23 cellular contexts compared by ENCODE assay signal in genomic region chr5:13809921-13810320, GRCh38.
"Had no signal": no experiment of that assay in that cellular context is flagged by ENCODE, and none has a peak within 500 bp of the region (broad histone marks: within the 10 kb centered on the region; RNA-seq: fewer than 3 reads in every experiment).

No MANE protein-coding gene starts in this region.

- H3K27me3 Mint-ChIP-seq: activated CD4-positive, alpha-beta memory T cell treated with anti-CD3 and anti-CD28 coated beads, Interleukin-2, amount 10 ng/mL, durations not matched to agents 7 days and 5 days; activated naive CD8-positive, alpha-beta T cell treated with anti-CD3 and anti-CD28 coated beads, Interleukin-2, amount 10 ng/mL, durations not matched to agents 7 days and 5 days; naive thymus-derived CD4-positive, alpha-beta T cell; progenitor cell of endocrine pancreas; stimulated activated naive B cell treated with anti-CD40 and anti-IgM and Interleukin-4, amounts not matched to agents 10 μg/mL and 1 μg/mL and 100 μg/mL, for 72 hours; T-helper 17 cell had no signal

- H3K9me3 ChIP-seq: colonic mucosa, thyroid gland had no signal

- H3K9me3 Mint-ChIP-seq: activated naive CD4-positive, alpha-beta T cell treated with anti-CD3 and anti-CD28 coated beads for 36 hours had no signal

- H3K4me3 Mint-ChIP-seq: activated CD4-positive, alpha-beta memory T cell treated with anti-CD3 and anti-CD28 coated beads, Interleukin-2, amount 10 ng/mL, durations not matched to agents 7 days and 5 days; activated naive CD4-positive, alpha-beta T cell treated with anti-CD3 and anti-CD28 coated beads for 36 hours; activated naive CD8-positive, alpha-beta T cell treated with anti-CD3 and anti-CD28 coated beads, Interleukin-2, amount 10 ng/mL, durations not matched to agents 7 days and 5 days; activated T-cell treated with anti-CD3 and anti-CD28 coated beads, Interleukin-2, amount 50 U/mL, for 72 hours; naive thymus-derived CD4-positive, alpha-beta T cell; neural crest cell; stimulated activated naive B cell treated with anti-CD40 and anti-IgM and Interleukin-4, amounts not matched to agents 10 μg/mL and 1 μg/mL and 100 μg/mL, for 72 hours; T-helper 17 cell had no signal

- H3K4me1 Mint-ChIP-seq: activated CD4-positive, alpha-beta memory T cell treated with anti-CD3 and anti-CD28 coated beads, Interleukin-2, amount 10 ng/mL, durations not matched to agents 7 days and 5 days; activated naive CD8-positive, alpha-beta T cell treated with anti-CD3 and anti-CD28 coated beads, Interleukin-2, amount 10 ng/mL, durations not matched to agents 7 days and 5 days; naive thymus-derived CD4-positive, alpha-beta T cell; stimulated activated naive B cell treated with anti-CD40 and anti-IgM and Interleukin-4, amounts not matched to agents 10 μg/mL and 1 μg/mL and 100 μg/mL, for 72 hours; T-helper 17 cell had no signal

- H3K27ac ChIP-seq: colonic mucosa, sigmoid colon, thyroid gland had no signal

- H3K4me3 ChIP-seq: colonic mucosa, lung, sigmoid colon, smooth muscle cell, thyroid gland had no signal

- H3K36me3 ChIP-seq: colonic mucosa, sigmoid colon, thyroid gland had no signal

- H3K27me3 ChIP-seq: colonic mucosa, sigmoid colon, thyroid gland had no signal

- H3K4me1 ChIP-seq: colonic mucosa, sigmoid colon, thyroid gland had no signal

- DNase-seq: activated CD4-positive, alpha-beta memory T cell treated with anti-CD3 and anti-CD28 coated beads, Interleukin-2, amount 10 ng/mL, durations not matched to agents 7 days and 5 days; activated CD4-positive, alpha-beta T cell treated with anti-CD3 and anti-CD28 coated beads for 4 hours; activated CD4-positive, CD25-positive, alpha-beta regulatory T cell; activated effector memory CD4-positive, alpha-beta T cell treated with Interleukin-2 at 50 U/mL for 16 hours; activated naive CD4-positive, alpha-beta T cell treated with anti-CD3 and anti-CD28 coated beads for 36 hours; activated naive CD8-positive, alpha-beta T cell treated with anti-CD3 and anti-CD28 coated beads, Interleukin-2, amount 10 ng/mL, durations not matched to agents 7 days and 5 days; activated T-cell treated with anti-CD3 and anti-CD28 coated beads, Interleukin-2, amount 50 U/mL, for 72 hours; amniotic stem cell; colonic mucosa; foreskin fibroblast; left colon; naive thymus-derived CD4-positive, alpha-beta T cell; retina; sigmoid colon; stimulated activated CD4-positive, alpha-beta T cell treated with anti-CD3 and anti-CD28 coated beads, Interleukin-2, amount 100 ng/mL, for 48 hours; stimulated activated CD8-positive, alpha-beta memory T cell treated with anti-CD3 and anti-CD28 coated beads, Interleukin-4, amount 100 ng/mL, for 48 hours; stimulated activated naive B cell treated with anti-CD40 and anti-IgM and Interleukin-4, amounts not matched to agents 10 μg/mL and 1 μg/mL and 100 μg/mL, for 72 hours; T-helper 17 cell; thyroid gland had no signal

- ATAC-seq: activated T-cell treated with anti-CD3 and anti-CD28 coated beads, Interleukin-2, amount 50 U/mL, for 72 hours; left colon; naive thymus-derived CD4-positive, alpha-beta T cell; stimulated activated naive B cell treated with anti-CD40 and anti-IgM and Interleukin-4, amounts not matched to agents 10 μg/mL and 1 μg/mL and 100 μg/mL, for 72 hours; T-helper 17 cell had no signal

- H3K36me3 Mint-ChIP-seq: activated naive CD8-positive, alpha-beta T cell treated with anti-CD3 and anti-CD28 coated beads, Interleukin-2, amount 10 ng/mL, durations not matched to agents 7 days and 5 days; naive thymus-derived CD4-positive, alpha-beta T cell; stimulated activated naive B cell treated with anti-CD40 and anti-IgM and Interleukin-4, amounts not matched to agents 10 μg/mL and 1 μg/mL and 100 μg/mL, for 72 hours had no signal

- H3K27ac Mint-ChIP-seq: activated CD4-positive, alpha-beta memory T cell treated with anti-CD3 and anti-CD28 coated beads, Interleukin-2, amount 10 ng/mL, durations not matched to agents 7 days and 5 days; activated naive CD4-positive, alpha-beta T cell treated with anti-CD3 and anti-CD28 coated beads for 36 hours; activated naive CD8-positive, alpha-beta T cell treated with anti-CD3 and anti-CD28 coated beads, Interleukin-2, amount 10 ng/mL, durations not matched to agents 7 days and 5 days; activated T-cell treated with anti-CD3 and anti-CD28 coated beads, Interleukin-2, amount 50 U/mL, for 72 hours; naive thymus-derived CD4-positive, alpha-beta T cell; progenitor cell of endocrine pancreas; stimulated activated naive B cell treated with anti-CD40 and anti-IgM and Interleukin-4, amounts not matched to agents 10 μg/mL and 1 μg/mL and 100 μg/mL, for 72 hours; T-helper 17 cell had no signal
